11 cellular contexts compared by ENCODE assay signal in genomic region chr9:129332581-129332980, GRCh38.
DNase-seq lines count a peak whose midpoint lies in the region; ATAC-seq and TF ChIP-seq lines count a peak whose summit lies in the region.
"Had no signal": no experiment of that assay in that cellular context is flagged by ENCODE, and none has a peak within 500 bp of the region (broad histone marks: within the 10 kb centered on the region; RNA-seq: fewer than 3 reads in every experiment).

No MANE protein-coding gene starts in this region.

- ATAC-seq in WTC11 (no peak), right cardiac atrium (no peak)
- ATAC-seq in stimulated activated effector memory CD8-positive, alpha-beta T cell treated with anti-CD3 and anti-CD28 coated beads, Interleukin-12 subunit alpha, Interleukin-12 subunit beta, amount 100 ng/mL, for 72 hours: no peak
- ATAC-seq: activated CD4-positive, CD25-positive, alpha-beta regulatory T cell treated with anti-CD3 and anti-CD28 coated beads, Interleukin-2, amount 50 U/mL, for 24 hours had no signal

- TF ChIP-seq CTCF in WTC11 (IDR thresholded peaks at IDR 0.05) (no peak), sigmoid colon (IDR thresholded peaks at IDR 0.05) (no peak)

- peaks cover 13 to 19% (median 14%) of the 10 kb centered on the region in 11 experiments for H3K9me3 ChIP-seq in BLaER1 treated with 17β-estradiol and CSF1 and Interleukin-3, amounts not matched to agents 10 nM and 100 nM (replicated peaks in 1 of 11)
- peaks cover 2% of the 10 kb centered on the region for H3K9me3 ChIP-seq in right cardiac atrium (ENCODE audit: control insufficient read depth, low read length)
- peaks cover 0 to 3% (median 0%) of the 10 kb centered on the region in 4 donors for H3K9me3 ChIP-seq in sigmoid colon
- H3K9me3 ChIP-seq: BE2C had no signal

- H4K20me1 ChIP-seq in BLaER1 treated with 17β-estradiol and CSF1 and Interleukin-3, amounts not matched to agents 10 nM and 100 nM: no peaks in the 10 kb centered on the region

- CTCF ChIA-PET in WTC11 (lab: Charles Lee): interaction anchor here (0.7 to 1.8 kb wide), 3 partner anchors 154 to 292 kb away, joined by 3 to 5 read pairs (median 4); no protein-coding TSS in a partner anchor

- no peaks in the 10 kb centered on the region for H3K27me3 ChIP-seq in BLaER1 treated with 17β-estradiol and CSF1 and Interleukin-3, amounts not matched to agents 10 nM and 100 nM
- H3K27me3 ChIP-seq in right cardiac atrium (ENCODE audit: control insufficient read depth, insufficient read depth) (no peaks in the 10 kb centered on the region), sigmoid colon (no peaks in the 10 kb centered on the region)
- H3K27me3 ChIP-seq: BE2C had no signal

- peak overlapping the region in 5 of 11 experiments; percentile 38 to 57 (median 40); a peak in 8 of 22 replicates for H3K4me2 ChIP-seq in BLaER1 treated with 17β-estradiol and CSF1 and Interleukin-3, amounts not matched to agents 10 nM and 100 nM

- TF ChIP-seq POLR2A in sigmoid colon (IDR thresholded peaks at IDR 0.05): no peak

- no peak for TF ChIP-seq EP300 in sigmoid colon (IDR thresholded peaks at IDR 0.05)

- H3K36me3 Mint-ChIP-seq in WTC11: peaks cover 5% of the 10 kb centered on the region; the same call in 1 of the 2 replicates
- no peaks in the 10 kb centered on the region for H3K36me3 Mint-ChIP-seq in stimulated activated effector memory CD8-positive, alpha-beta T cell treated with anti-CD3 and anti-CD28 coated beads, Interleukin-12 subunit alpha, Interleukin-12 subunit beta, amount 100 ng/mL, for 72 hours

- H3K4me1 Mint-ChIP-seq in WTC11: peaks cover 39% of the 10 kb centered on the region
- H3K4me1 Mint-ChIP-seq in stimulated activated effector memory CD8-positive, alpha-beta T cell treated with anti-CD3 and anti-CD28 coated beads, Interleukin-12 subunit alpha, Interleukin-12 subunit beta, amount 100 ng/mL, for 72 hours: no peaks in the 10 kb centered on the region

- H3K9me3 Mint-ChIP-seq in WTC11: peaks cover 13% of the 10 kb centered on the region
- no peaks in the 10 kb centered on the region for H3K9me3 Mint-ChIP-seq in stimulated activated effector memory CD8-positive, alpha-beta T cell treated with anti-CD3 and anti-CD28 coated beads, Interleukin-12 subunit alpha, Interleukin-12 subunit beta, amount 100 ng/mL, for 72 hours

- no peak overlapping the region for H3K4me3 Mint-ChIP-seq in WTC11
- no peak overlapping the region for H3K4me3 Mint-ChIP-seq in stimulated activated effector memory CD8-positive, alpha-beta T cell treated with anti-CD3 and anti-CD28 coated beads, Interleukin-12 subunit alpha, Interleukin-12 subunit beta, amount 100 ng/mL, for 72 hours

- no peak overlapping the region for H3K4me3 ChIP-seq in BLaER1 treated with 17β-estradiol and CSF1 and Interleukin-3, amounts not matched to agents 10 nM and 100 nM
- H3K4me3 ChIP-seq in right cardiac atrium (ENCODE audit: low read length) (no peak overlapping the region), sigmoid colon (no peak overlapping the region)

- DNase-seq in WTC11 (ENCODE audit: low spot score): no peak
- DNase-seq in right cardiac atrium: peak in 2 of 3 donors; percentile 25 to 45
- DNase-seq in sigmoid colon: no peak
- no peak for DNase-seq in NCI-H2029 treated with DMSO at 0.1 percent for 48 hours (lab: John Stamatoyannopoulos, UW)
- DNase-seq in mesenteric fat pad (ENCODE audit: low spot score): no peak
- no peak for DNase-seq in stimulated activated effector memory CD8-positive, alpha-beta T cell treated with anti-CD3 and anti-CD28 coated beads, Interleukin-12 subunit alpha, Interleukin-12 subunit beta, amount 100 ng/mL, for 72 hours (ENCODE audit: low spot score in 2 of 2)
- DNase-seq in pons (ENCODE audit: low spot score): no peak
- DNase-seq: BE2C, NCI-H1417 treated with DMSO at 0.1 percent for 48 hours had no signal

- 0 out of 22 replicates have a peak, but pooled peaks cover 0 to 5% (median 0%) of the 10 kb centered on the region in 11 experiments for H3K36me3 ChIP-seq in BLaER1 treated with 17β-estradiol and CSF1 and Interleukin-3, amounts not matched to agents 10 nM and 100 nM
- no peaks in the 10 kb centered on the region for H3K36me3 ChIP-seq in sigmoid colon
- H3K36me3 ChIP-seq: BE2C had no signal

- WGBS in right cardiac atrium: 68% methylated on average over 4 of the region's 4 CpGs
- 76 to 78% methylated on average over 4 of the region's 4 CpGs for WGBS in sigmoid colon, 2 donors

- H3K27me3 Mint-ChIP-seq in WTC11 (ENCODE audit: low read depth): 0 out of 2 replicates have a peak, but pooled peaks cover 4% of the 10 kb centered on the region

- 0 out of 2 replicates have a peak overlapping the region, but pooled peaks have one; percentile 63 for H3K27ac Mint-ChIP-seq in WTC11
- no peak overlapping the region for H3K27ac Mint-ChIP-seq in stimulated activated effector memory CD8-positive, alpha-beta T cell treated with anti-CD3 and anti-CD28 coated beads, Interleukin-12 subunit alpha, Interleukin-12 subunit beta, amount 100 ng/mL, for 72 hours

- intact Hi-C loops in right cardiac atrium (cut with DNase I) (loop anchor here in 2 of 4 donors (10.0 kb wide), 1 partner anchor 152 kb away; no protein-coding TSS in a partner anchor), sigmoid colon (cut with DNase I) (loop anchor here (5.0 kb wide), 2 partner anchors 80 to 155 kb away; partner anchors contain the start of gene IER5L)

- POLR2A ChIA-PET in WTC11 (lab: Charles Lee): interaction anchor here (1.3 kb wide), 1 partner anchor 154 kb away, joined by 4 read pairs; the partner anchor contains the start of gene IER5L

- H3K4me1 ChIP-seq in BLaER1 treated with 17β-estradiol and CSF1 and Interleukin-3, amounts not matched to agents 10 nM and 100 nM: peaks cover 59 to 81% (median 72%) of the 10 kb centered on the region in 10 experiments
- H3K4me1 ChIP-seq in right cardiac atrium (ENCODE audit: control insufficient read depth, insufficient read depth, low read length) (peaks cover 15% of the 10 kb centered on the region), sigmoid colon (peaks cover 0 to 51% (median 40%) of the 10 kb centered on the region in 4 donors)

- H3K27ac ChIP-seq in BLaER1 treated with 17β-estradiol and CSF1 and Interleukin-3, amounts not matched to agents 10 nM and 100 nM: peak overlapping the region in 7 of 11 experiments; percentile 14 to 64 (median 43); a peak in 10 of 22 replicates
- H3K27ac ChIP-seq in right cardiac atrium (ENCODE audit: low read length): no peak overlapping the region
- H3K27ac ChIP-seq in sigmoid colon: peak overlapping the region; percentile 54 to 89 (median 87)

- peak overlapping the region in 6 of 11 experiments; percentile 11 to 46 (median 22); a peak in 6 of 22 replicates for H3K9ac ChIP-seq in BLaER1 treated with 17β-estradiol and CSF1 and Interleukin-3, amounts not matched to agents 10 nM and 100 nM

TF ChIP-seq in WTC11, 78 proteins besides CTCF, POLR2A, EP300 and RAD21:
- no peak for TF ChIP-seq JUN (CRISPR knock-in tag; IDR thresholded peaks at IDR 0.05)
- no peak for TF ChIP-seq ZNF671 (CRISPR knock-in tag; IDR thresholded peaks at IDR 0.05)
- TF ChIP-seq CBFB (CRISPR knock-in tag; IDR thresholded peaks at IDR 0.05; ENCODE audit: low read depth): no peak
- no peak for TF ChIP-seq NR3C1 (CRISPR knock-in tag; conservative IDR thresholded peaks at IDR 0.05; ENCODE audit: low read depth)
- no peak for TF ChIP-seq SMAD4 (CRISPR knock-in tag; IDR thresholded peaks at IDR 0.05)
TF ChIP-seq in WTC11: peak in this region for 0.

Comparison
In these comparisons a context has a peak if more than half of its experiments do, and no peak if none do; other contexts are left out.
1. DNase-seq: peak in right cardiac atrium (2 of 3); none in WTC11 (single experiment), sigmoid colon (single experiment), NCI-H2029 treated with DMSO at 0.1 percent for 48 hours (single experiment), mesenteric fat pad (single experiment), stimulated activated effector memory CD8-positive, alpha-beta T cell treated with anti-CD3 and anti-CD28 coated beads, Interleukin-12 subunit alpha, Interleukin-12 subunit beta, amount 100 ng/mL, for 72 hours (0 of 2) and pons (single experiment).